ENCODE assay signal across 8 cellular contexts in genomic region chr1:120544434-120544833, GRCh38.
DNase-seq lines count a peak whose midpoint lies in the region; ATAC-seq and TF ChIP-seq lines count a peak whose summit lies in the region.
"Not testable (repeated sequence)": the region's sequence is repeated elsewhere in the genome, so short reads cannot be mapped to it uniquely, and the experiment has no call there.

No MANE protein-coding gene starts in this region.

- H3K4me1 ChIP-seq in Caco-2; gastroesophageal sphincter; ovary (ENCODE audit: insufficient read depth): not testable (repeated sequence)

- not testable (repeated sequence) for H3K9me3 Mint-ChIP-seq in Caco-2 (ENCODE audit: unreplicated experiment); activated naive CD4-positive, alpha-beta T cell treated with anti-CD3 and anti-CD28 coated beads, Interleukin-2, amount 10 ng/mL, durations not matched to agents 7 days and 5 days

- 0% methylated on average over 1 to 2 of the region's 2 CpGs for WGBS in gastroesophageal sphincter (ENCODE audit: low coverage in 1 of 2), 2 donors
- 0 to 15% (median 0%) methylated on average over 1 to 2 of the region's 2 CpGs for WGBS in ovary, 3 donors

- DNase-seq in Caco-2 (peak; percentile 84 to 90), ovary (peak; percentile 54 to 86 (median 66))
- DNase-seq in activated CD4-positive, CD25-positive, alpha-beta regulatory T cell treated with anti-CD3 and anti-CD28 coated beads, Interleukin-2, amount 50 U/mL, for 72 hours = peak; percentile 81
- peak; percentile 88 for DNase-seq in activated naive CD4-positive, alpha-beta T cell treated with anti-CD3 and anti-CD28 coated beads, Interleukin-2, amount 10 ng/mL, durations not matched to agents 7 days and 5 days
- DNase-seq in stimulated activated CD8-positive, alpha-beta memory T cell treated with anti-CD3 and anti-CD28 coated beads, Interleukin-4, amount 100 ng/mL, for 48 hours = peak; percentile 88

- intact Hi-C loops in Caco-2 (cut with micrococcal nuclease; ENCODE audit: unreplicated experiment); ovary (cut with DNase I): not testable (repeated sequence)

- CTCF ChIA-PET in Caco-2 (lab: Charles Lee); activated naive CD4-positive, alpha-beta T cell treated with anti-CD3 and anti-CD28 coated beads, Interleukin-2, amount 10 ng/mL, durations not matched to agents 7 days and 5 days (lab: Charles Lee): not testable (repeated sequence)

- not testable (repeated sequence) for H3K4me3 ChIP-seq in Caco-2 (ENCODE audit: low read depth, low read length); gastroesophageal sphincter; ovary

- H3K4me1 Mint-ChIP-seq in Caco-2 (ENCODE audit: low read depth, unreplicated experiment); activated naive CD4-positive, alpha-beta T cell treated with anti-CD3 and anti-CD28 coated beads, Interleukin-2, amount 10 ng/mL, durations not matched to agents 7 days and 5 days: not testable (repeated sequence)

- not testable (repeated sequence) for H3K4me3 Mint-ChIP-seq in Caco-2 (ENCODE audit: unreplicated experiment); activated naive CD4-positive, alpha-beta T cell treated with anti-CD3 and anti-CD28 coated beads, Interleukin-2, amount 10 ng/mL, durations not matched to agents 7 days and 5 days

- not testable (repeated sequence) for H3K36me3 ChIP-seq in Caco-2 (ENCODE audit: control insufficient read depth, insufficient read depth, low read length); ovary
- peaks cover 0 to 19% of the 10 kb centered on the region in 2 donors for H3K36me3 ChIP-seq in gastroesophageal sphincter

- not testable (repeated sequence) for BruUV-seq in Caco-2 (replicated peaks; lab: Mats Ljungman, UMichigan)

- POLR2A ChIA-PET in Caco-2 (lab: Charles Lee) = not testable (repeated sequence)

- H3K27ac ChIP-seq in gastroesophageal sphincter, ovary: not testable (repeated sequence)

- H3K36me3 Mint-ChIP-seq in Caco-2 (ENCODE audit: insufficient read depth, unreplicated experiment); activated naive CD4-positive, alpha-beta T cell treated with anti-CD3 and anti-CD28 coated beads, Interleukin-2, amount 10 ng/mL, durations not matched to agents 7 days and 5 days: not testable (repeated sequence)

- ATAC-seq in GM21515 (IDR thresholded peaks at IDR 0.05; ENCODE audit: unreplicated experiment) (peak; percentile 88), HG03342 (IDR thresholded peaks at IDR 0.05; ENCODE audit: unreplicated experiment) (peak; percentile 91), gastroesophageal sphincter (peak; percentile 85)

- not testable (repeated sequence) for H3K27me3 Mint-ChIP-seq in Caco-2 (ENCODE audit: insufficient read depth, unreplicated experiment); activated naive CD4-positive, alpha-beta T cell treated with anti-CD3 and anti-CD28 coated beads, Interleukin-2, amount 10 ng/mL, durations not matched to agents 7 days and 5 days

- not testable (repeated sequence) for H3K9me3 ChIP-seq in Caco-2, gastroesophageal sphincter, ovary

- TF ChIP-seq EP300 in gastroesophageal sphincter (IDR thresholded peaks at IDR 0.05); ovary (IDR thresholded peaks at IDR 0.05): not testable (repeated sequence)

- not testable (repeated sequence) for H3K27ac Mint-ChIP-seq in Caco-2 (ENCODE audit: unreplicated experiment); activated naive CD4-positive, alpha-beta T cell treated with anti-CD3 and anti-CD28 coated beads, Interleukin-2, amount 10 ng/mL, durations not matched to agents 7 days and 5 days

- H3K27me3 ChIP-seq in Caco-2 (replicated peaks; ENCODE audit: control insufficient read depth, insufficient read depth, low read length); gastroesophageal sphincter; ovary: not testable (repeated sequence)

- peak; percentile 47 to 67 for TF ChIP-seq CTCF in Caco-2 (IDR thresholded peaks at IDR 0.05; ENCODE audit: insufficient read depth in 1 of 2, low read depth in 1 of 2, low read length in 1 of 2, severe bottlenecking in 1 of 2, unreplicated experiment in 1 of 2)
- peak in 2 of 4 experiments; percentile 50 to 53 for TF ChIP-seq CTCF in gastroesophageal sphincter (IDR thresholded peaks at IDR 0.05)
- not testable (repeated sequence) for TF ChIP-seq CTCF in ovary (IDR thresholded peaks at IDR 0.05)

- not testable (repeated sequence) for TF ChIP-seq POLR2A in gastroesophageal sphincter (IDR thresholded peaks at IDR 0.05); ovary (IDR thresholded peaks at IDR 0.05)
